Comparison of ENCODE assay signal across 8 cellular contexts in the genomic region with DNA sequence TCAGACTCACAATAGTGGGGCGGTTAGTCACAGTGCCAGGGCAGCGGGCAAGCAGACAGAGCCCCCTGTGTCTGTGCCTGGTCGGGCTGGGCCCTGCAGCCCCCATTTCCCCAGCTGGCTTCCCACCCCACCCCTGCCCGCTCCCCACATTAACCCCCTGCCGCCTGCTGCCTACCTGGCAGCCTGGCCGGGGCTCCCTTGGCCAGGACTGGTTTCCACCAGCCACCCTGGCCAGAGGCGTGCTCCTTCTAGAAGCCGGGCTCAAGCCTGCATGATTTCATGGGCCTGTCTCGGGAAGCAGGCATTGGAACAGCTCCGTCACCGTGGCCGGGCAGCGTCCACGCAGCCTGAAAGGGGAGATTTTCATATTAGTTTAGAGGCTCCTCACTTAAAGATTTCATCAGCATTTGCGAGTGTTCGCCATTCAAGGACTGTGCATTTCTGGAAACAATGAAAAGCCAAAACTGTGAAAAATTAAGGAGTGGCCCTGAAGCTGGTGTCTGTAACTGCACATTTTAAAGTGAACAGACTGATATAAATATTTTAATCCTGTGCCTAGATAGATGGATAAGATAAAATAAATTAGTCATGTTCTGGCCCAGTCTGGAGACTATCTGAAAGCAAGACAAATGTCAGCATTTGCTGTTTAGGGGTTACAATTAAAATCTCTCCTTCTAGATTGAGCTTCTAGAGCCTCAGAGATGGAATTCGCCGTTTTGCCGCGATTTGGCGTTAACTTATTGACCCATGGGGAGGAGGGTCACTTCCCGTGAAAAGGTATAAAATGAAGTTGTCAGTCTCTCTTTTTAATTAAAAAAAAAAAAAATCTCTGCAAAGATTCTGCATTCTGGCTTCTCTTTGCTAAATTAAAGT.
DNase-seq lines count a peak whose midpoint lies in the region; ATAC-seq, FAIRE-seq and TF ChIP-seq lines count a peak whose summit lies in the region.

No MANE protein-coding gene starts in this region.

- H3K9me3 Mint-ChIP-seq in stimulated activated naive CD8-positive, alpha-beta T cell treated with anti-CD3 and anti-CD28 coated beads, Interleukin-15, Interleukin-2, amounts not matched to agents 100 ng/mL and 50 ng/mL, for 24 hours: no peaks in the 10 kb centered on the region
- H3K9me3 Mint-ChIP-seq in stimulated activated naive CD8-positive, alpha-beta T cell treated with anti-CD3 and anti-CD28 coated beads, Interleukin-15, amount 100 ng/mL, for 72 hours: no peaks in the 10 kb centered on the region

- H3K27ac ChIP-seq in caudate nucleus (ENCODE audit: low read depth, low read length): peak overlapping the region; percentile 99

- no peaks in the 10 kb centered on the region for H3K27me3 Mint-ChIP-seq in stimulated activated naive CD8-positive, alpha-beta T cell treated with anti-CD3 and anti-CD28 coated beads, Interleukin-15, Interleukin-2, amounts not matched to agents 100 ng/mL and 50 ng/mL, for 24 hours
- no peaks in the 10 kb centered on the region for H3K27me3 Mint-ChIP-seq in stimulated activated naive CD8-positive, alpha-beta T cell treated with anti-CD3 and anti-CD28 coated beads, Interleukin-15, amount 100 ng/mL, for 72 hours

- no peak for FAIRE-seq in GM12891 (lab: Jason Lieb, UNC)

- no peak for DNase-seq in stimulated activated naive CD8-positive, alpha-beta T cell treated with anti-CD3 and anti-CD28 coated beads, Interleukin-15, amount 100 ng/mL, for 72 hours
- DNase-seq in caudate nucleus (lab: John Stamatoyannopoulos, UW): peak in 58 of 61 donors; percentile 62 to 97 (median 90)
- DNase-seq in midbrain (lab: John Stamatoyannopoulos, UW): peak; percentile 89
- DNase-seq in DMS53 (lab: John Stamatoyannopoulos, UW): no peak
- DNase-seq in GM12891 (ENCODE audit: insufficient read length, low spot score): no peak

- H3K36me3 Mint-ChIP-seq in stimulated activated naive CD8-positive, alpha-beta T cell treated with anti-CD3 and anti-CD28 coated beads, Interleukin-15, Interleukin-2, amounts not matched to agents 100 ng/mL and 50 ng/mL, for 24 hours (ENCODE audit: low read depth): no peaks in the 10 kb centered on the region

- no peak for TF ChIP-seq POLR2A in GM12891 (IDR thresholded peaks at IDR 0.05; ENCODE audit: low read depth, low read length)

- peak overlapping the region; percentile 31 for H3K27ac Mint-ChIP-seq in stimulated activated naive CD8-positive, alpha-beta T cell treated with anti-CD3 and anti-CD28 coated beads, Interleukin-15, Interleukin-2, amounts not matched to agents 100 ng/mL and 50 ng/mL, for 24 hours
- no peak overlapping the region for H3K27ac Mint-ChIP-seq in stimulated activated naive CD8-positive, alpha-beta T cell treated with anti-CD3 and anti-CD28 coated beads, Interleukin-15, amount 100 ng/mL, for 72 hours

- no peak overlapping the region for H3K4me3 Mint-ChIP-seq in stimulated activated naive CD8-positive, alpha-beta T cell treated with anti-CD3 and anti-CD28 coated beads, Interleukin-15, Interleukin-2, amounts not matched to agents 100 ng/mL and 50 ng/mL, for 24 hours
- H3K4me3 Mint-ChIP-seq in stimulated activated naive CD8-positive, alpha-beta T cell treated with anti-CD3 and anti-CD28 coated beads, Interleukin-15, amount 100 ng/mL, for 72 hours: no peak overlapping the region

- peaks cover 65% of the 10 kb centered on the region for H3K4me1 Mint-ChIP-seq in stimulated activated naive CD8-positive, alpha-beta T cell treated with anti-CD3 and anti-CD28 coated beads, Interleukin-15, Interleukin-2, amounts not matched to agents 100 ng/mL and 50 ng/mL, for 24 hours (ENCODE audit: low read depth)
- peaks cover 63% of the 10 kb centered on the region for H3K4me1 Mint-ChIP-seq in stimulated activated naive CD8-positive, alpha-beta T cell treated with anti-CD3 and anti-CD28 coated beads, Interleukin-15, amount 100 ng/mL, for 72 hours

- no peak for ATAC-seq in stimulated activated naive CD8-positive, alpha-beta T cell treated with anti-CD3 and anti-CD28 coated beads, Interleukin-15, amount 100 ng/mL, for 72 hours
- ATAC-seq in GM21447 (IDR thresholded peaks at IDR 0.05; ENCODE audit: unreplicated experiment): no peak
- ATAC-seq in GM18909 (IDR thresholded peaks at IDR 0.05; ENCODE audit: poor library complexity, unreplicated experiment): no peak

TF ChIP-seq in GM12891, 5 proteins besides CTCF, POLR2A, EP300 and RAD21:
- no peak for TF ChIP-seq PAX5 (IDR thresholded peaks at IDR 0.05; ENCODE audit: insufficient read depth, low read length, severe bottlenecking)
- TF ChIP-seq POLR2AphosphoS5 (IDR thresholded peaks at IDR 0.05; ENCODE audit: low read depth, low read length): no peak
- TF ChIP-seq POU2F2 (IDR thresholded peaks at IDR 0.05; ENCODE audit: low read depth, low read length): no peak
- no peak for TF ChIP-seq SPI1 (IDR thresholded peaks at IDR 0.05; ENCODE audit: low read depth, low read length)
- no peak for TF ChIP-seq TAF1 (IDR thresholded peaks at IDR 0.05; ENCODE audit: low read depth, low read length)

Comparison
In these comparisons a context has a peak if more than half of its experiments do, and no peak if none do; other contexts are left out.
1. DNase-seq: peak in caudate nucleus (58 of 61) and midbrain (single experiment); none in stimulated activated naive CD8-positive, alpha-beta T cell treated with anti-CD3 and anti-CD28 coated beads, Interleukin-15, amount 100 ng/mL, for 72 hours (0 of 2), DMS53 (single experiment) and GM12891 (single experiment).